ENCODE assay signal across 11 cellular contexts in genomic region chr2:224308267-224308911, GRCh38.
DNase-seq lines count a peak whose midpoint lies in the region; ATAC-seq and TF ChIP-seq lines count a peak whose summit lies in the region.
"Had no signal": no experiment of that assay in that cellular context is flagged by ENCODE, and none has a peak within 500 bp of the region (broad histone marks: within the 10 kb centered on the region; RNA-seq: fewer than 3 reads in every experiment).

No MANE protein-coding gene starts in this region.

- H3K4me1 ChIP-seq in OCI-LY7 (ENCODE audit: insufficient read depth, low read length, poor library complexity, severe bottlenecking) (no peaks in the 10 kb centered on the region), A673 (ENCODE audit: insufficient read depth, low read length, poor library complexity, severe bottlenecking) (no peaks in the 10 kb centered on the region)

- no peak overlapping the region for H3K4me3 Mint-ChIP-seq in activated naive CD8-positive, alpha-beta T cell treated with anti-CD3 and anti-CD28 coated beads, Interleukin-2, amount 50 U/mL, for 24 hours
- H3K4me3 Mint-ChIP-seq in activated naive CD8-positive, alpha-beta T cell treated with anti-CD3 and anti-CD28 coated beads for 36 hours: no peak overlapping the region

- H3K27ac ChIP-seq in OCI-LY7 (ENCODE audit: low read depth, low read length, poor library complexity, severe bottlenecking) (no peak overlapping the region), A673 (ENCODE audit: low read depth, low read length, poor library complexity, severe bottlenecking) (no peak overlapping the region)

- H3K79me2 ChIP-seq in OCI-LY7 (ENCODE audit: insufficient read depth, low read depth, low read length): no peaks in the 10 kb centered on the region

- H3K27me3 ChIP-seq in A673 (replicated peaks; ENCODE audit: insufficient read depth, low read depth, low read length, poor library complexity): no peaks in the 10 kb centered on the region

- DNase-seq in activated naive CD8-positive, alpha-beta T cell treated with anti-CD3 and anti-CD28 coated beads, Interleukin-2, amount 50 U/mL, for 24 hours: no peak
- no peak for DNase-seq in activated naive CD8-positive, alpha-beta T cell treated with anti-CD3 and anti-CD28 coated beads for 36 hours
- DNase-seq in stromal cell of bone marrow (ENCODE audit: low read depth) (peak; percentile 9), OCI-LY7 (ENCODE audit: low spot score) (no peak), A673 (ENCODE audit: low spot score) (no peak), amniotic stem cell (lab: John Stamatoyannopoulos, UW) (no peak)
- DNase-seq: activated gamma-delta T cell treated with Interleukin-2 at 50 U/mL for 16 hours; effector memory CD4-positive, alpha-beta T cell; NCI-H510A had no signal

- CTCF ChIA-PET in OCI-LY7 (lab: Charles Lee; ENCODE audit: unreplicated experiment): interaction anchor here (0.5 kb wide), 1 partner anchor 22 kb away, joined by 3 read pairs; no protein-coding TSS in a partner anchor
- CTCF ChIA-PET in A673 (lab: Charles Lee): no interaction called here

- H4K20me1 ChIP-seq in OCI-LY7 (ENCODE audit: insufficient read depth, low read length): no peaks in the 10 kb centered on the region

- no peak for TF ChIP-seq CTCF in OCI-LY7 (conservative IDR thresholded peaks at IDR 0.05; ENCODE audit: low read length)
- no peak for TF ChIP-seq CTCF in A673 (conservative IDR thresholded peaks at IDR 0.05; ENCODE audit: low read depth, low read length)

- H3K9me3 Mint-ChIP-seq in activated naive CD8-positive, alpha-beta T cell treated with anti-CD3 and anti-CD28 coated beads, Interleukin-2, amount 50 U/mL, for 24 hours: no peaks in the 10 kb centered on the region
- H3K9me3 Mint-ChIP-seq in activated naive CD8-positive, alpha-beta T cell treated with anti-CD3 and anti-CD28 coated beads for 36 hours: no peaks in the 10 kb centered on the region

- peak; percentile 72 for ATAC-seq in activated naive CD8-positive, alpha-beta T cell treated with anti-CD3 and anti-CD28 coated beads, Interleukin-2, amount 50 U/mL, for 24 hours
- ATAC-seq in HG02642 (IDR thresholded peaks at IDR 0.05; ENCODE audit: poor library complexity, unreplicated experiment) (peak; percentile 90), HG03520 (IDR thresholded peaks at IDR 0.05; ENCODE audit: unreplicated experiment) (peak; percentile 97)

- POLR2A ChIA-PET in OCI-LY7 (lab: Charles Lee) (no interaction called here), A673 (lab: Charles Lee; ENCODE audit: low non-redundant PET) (no interaction called here)

- no peak overlapping the region for H3K4me2 ChIP-seq in OCI-LY7 (ENCODE audit: low read length)

- intact Hi-C loops in OCI-LY7 (cut with micrococcal nuclease; ENCODE audit: unreplicated experiment): no loop called here
- intact Hi-C loops in A673 (cut with micrococcal nuclease; ENCODE audit: unreplicated experiment): no loop called here

- H3K9me2 ChIP-seq in OCI-LY7 (ENCODE audit: insufficient read depth, low read length): no peaks in the 10 kb centered on the region

- H3K4me3 ChIP-seq in OCI-LY7 (ENCODE audit: low read depth, low read length, poor library complexity, severe bottlenecking) (no peak overlapping the region), A673 (ENCODE audit: low read depth, low read length, poor library complexity, severe bottlenecking) (no peak overlapping the region)

- BruUV-seq in OCI-LY7 (replicated peaks; lab: Mats Ljungman, UMichigan) (no TSS peak), A673 (replicated peaks; lab: Mats Ljungman, UMichigan) (no TSS peak)

- no peak overlapping the region for H3K27ac Mint-ChIP-seq in activated naive CD8-positive, alpha-beta T cell treated with anti-CD3 and anti-CD28 coated beads, Interleukin-2, amount 50 U/mL, for 24 hours
- no peak overlapping the region for H3K27ac Mint-ChIP-seq in activated naive CD8-positive, alpha-beta T cell treated with anti-CD3 and anti-CD28 coated beads for 36 hours

- H2AFZ ChIP-seq in OCI-LY7 (ENCODE audit: low read length): no peak overlapping the region

- peaks cover 12% of the 10 kb centered on the region for H3K4me1 Mint-ChIP-seq in activated naive CD8-positive, alpha-beta T cell treated with anti-CD3 and anti-CD28 coated beads, Interleukin-2, amount 50 U/mL, for 24 hours
- peaks cover 6% of the 10 kb centered on the region for H3K4me1 Mint-ChIP-seq in activated naive CD8-positive, alpha-beta T cell treated with anti-CD3 and anti-CD28 coated beads for 36 hours

- H3K9me3 ChIP-seq in OCI-LY7 (ENCODE audit: low read length): no peaks in the 10 kb centered on the region
- no peaks in the 10 kb centered on the region for H3K9me3 ChIP-seq in A673 (ENCODE audit: low read depth, low read length, poor library complexity, severe bottlenecking)

- no peaks in the 10 kb centered on the region for H3K36me3 Mint-ChIP-seq in activated naive CD8-positive, alpha-beta T cell treated with anti-CD3 and anti-CD28 coated beads, Interleukin-2, amount 50 U/mL, for 24 hours (ENCODE audit: low read depth)
- no peaks in the 10 kb centered on the region for H3K36me3 Mint-ChIP-seq in activated naive CD8-positive, alpha-beta T cell treated with anti-CD3 and anti-CD28 coated beads for 36 hours

- H3K27me3 Mint-ChIP-seq in activated naive CD8-positive, alpha-beta T cell treated with anti-CD3 and anti-CD28 coated beads, Interleukin-2, amount 50 U/mL, for 24 hours: peaks cover 18% of the 10 kb centered on the region
- peaks cover 19% of the 10 kb centered on the region for H3K27me3 Mint-ChIP-seq in activated naive CD8-positive, alpha-beta T cell treated with anti-CD3 and anti-CD28 coated beads for 36 hours

- H3K36me3 ChIP-seq in OCI-LY7 (ENCODE audit: insufficient read depth, low read length) (no peaks in the 10 kb centered on the region), A673 (ENCODE audit: insufficient read depth, low read length, poor library complexity, severe bottlenecking) (no peaks in the 10 kb centered on the region)
